Comparison of ENCODE assay signal across 8 cellular contexts in genomic region chr10:124092270-124093075, GRCh38. TPM values are rescaled to one million over a fixed set of nuclear protein-coding genes. Genes with fewer than 3 reads are reported as not detected.
DNase-seq lines count a peak whose midpoint lies in the region; ATAC-seq and TF ChIP-seq lines count a peak whose summit lies in the region.

No MANE protein-coding gene starts in this region.

- TF ChIP-seq CTCF in glutamatergic neuron (IDR thresholded peaks at IDR 0.05; ENCODE audit: partially characterized antibody, unreplicated experiment) = no peak

- H3K4me1 Mint-ChIP-seq in activated T-cell treated with anti-CD3 and anti-CD28 coated beads, Interleukin-2, amount 50 U/mL, for 72 hours (ENCODE audit: low read depth) = no peaks in the 10 kb centered on the region
- H3K4me1 Mint-ChIP-seq in glutamatergic neuron (ENCODE audit: low read depth, unreplicated experiment) = peaks cover 18% of the 10 kb centered on the region

- H3K4me3 Mint-ChIP-seq in activated T-cell treated with anti-CD3 and anti-CD28 coated beads, Interleukin-2, amount 50 U/mL, for 72 hours = peak overlapping the region; percentile 80 to 82
- H3K4me3 Mint-ChIP-seq in glutamatergic neuron (ENCODE audit: unreplicated experiment) = peak overlapping the region; percentile 86

- DNase-seq in DMS53 (lab: John Stamatoyannopoulos, UW) = peak; percentile 31
- DNase-seq in DMS53 treated with DMSO at 0.1 percent for 48 hours (lab: John Stamatoyannopoulos, UW; ENCODE audit: unreplicated experiment) = no peak
- peak; percentile 54 to 55 for DNase-seq in activated T-cell treated with anti-CD3 and anti-CD28 coated beads, Interleukin-2, amount 50 U/mL, for 72 hours
- DNase-seq in glutamatergic neuron = peak; percentile 72
- DNase-seq in occipital lobe (lab: John Stamatoyannopoulos, UW) = peak; percentile 27
- DNase-seq in NCI-H187 treated with DMSO at 0.1 percent for 48 hours (lab: John Stamatoyannopoulos, UW) = no peak

- no peaks in the 10 kb centered on the region for H3K9me3 Mint-ChIP-seq in activated T-cell treated with anti-CD3 and anti-CD28 coated beads, Interleukin-2, amount 50 U/mL, for 72 hours
- peaks cover 2% of the 10 kb centered on the region for H3K9me3 Mint-ChIP-seq in glutamatergic neuron (ENCODE audit: unreplicated experiment)

- peaks cover 56% of the 10 kb centered on the region for H3K27me3 Mint-ChIP-seq in activated T-cell treated with anti-CD3 and anti-CD28 coated beads, Interleukin-2, amount 50 U/mL, for 72 hours (ENCODE audit: low read depth)
- peaks cover 24% of the 10 kb centered on the region for H3K27me3 Mint-ChIP-seq in glutamatergic neuron (ENCODE audit: unreplicated experiment)

- ATAC-seq in HG02763 (IDR thresholded peaks at IDR 0.05; ENCODE audit: unreplicated experiment) (peak; percentile 46), HG02884 (IDR thresholded peaks at IDR 0.05; ENCODE audit: unreplicated experiment) (no peak)
- peak; percentile 71 to 73 for ATAC-seq in activated T-cell treated with anti-CD3 and anti-CD28 coated beads, Interleukin-2, amount 50 U/mL, for 72 hours (replicated peaks in 1 of 2)

- H3K36me3 Mint-ChIP-seq in activated T-cell treated with anti-CD3 and anti-CD28 coated beads, Interleukin-2, amount 50 U/mL, for 72 hours (ENCODE audit: insufficient read depth in 2 of 2) = no peaks in the 10 kb centered on the region
- peaks cover 5% of the 10 kb centered on the region for H3K36me3 Mint-ChIP-seq in glutamatergic neuron (ENCODE audit: unreplicated experiment)

- H3K27ac Mint-ChIP-seq in activated T-cell treated with anti-CD3 and anti-CD28 coated beads, Interleukin-2, amount 50 U/mL, for 72 hours = no peak overlapping the region
- H3K27ac Mint-ChIP-seq in glutamatergic neuron (ENCODE audit: unreplicated experiment) = no peak overlapping the region

RNA-seq across cellular contexts. Expression of gene CHST15, which starts 0.9 kb away (rescaled TPM):
- total RNA-seq in activated T-cell treated with anti-CD3 and anti-CD28 coated beads, Interleukin-2, amount 50 U/mL, for 72 hours = 1 to 10 TPM in 1 of 2 donors, under 1 TPM in 1; 0.38 to 2.4 TPM
- 2.4 TPM for total RNA-seq in glutamatergic neuron (ENCODE audit: unreplicated experiment)
- 58.6 TPM for total RNA-seq in occipital lobe

Comparison
In these comparisons a context has a peak if more than half of its experiments do, and no peak if none do; other contexts are left out.
1. DNase-seq: peak in DMS53 (single experiment), activated T-cell treated with anti-CD3 and anti-CD28 coated beads, Interleukin-2, amount 50 U/mL, for 72 hours (2 of 2), glutamatergic neuron (single experiment) and occipital lobe (single experiment); none in DMS53 treated with DMSO at 0.1 percent for 48 hours (single experiment) and NCI-H187 treated with DMSO at 0.1 percent for 48 hours (single experiment).
2. RNA of gene CHST15, which starts 0.9 kb away (total RNA-seq): 58.6 TPM in occipital lobe (single experiment); 0.38 to 2.4 TPM in activated T-cell treated with anti-CD3 and anti-CD28 coated beads, Interleukin-2, amount 50 U/mL, for 72 hours and 2.4 TPM in glutamatergic neuron (single experiment); every median in the first group is over 10 times any median in the second.